ENCODE assay signal across 1 cellular context in the genomic region with DNA sequence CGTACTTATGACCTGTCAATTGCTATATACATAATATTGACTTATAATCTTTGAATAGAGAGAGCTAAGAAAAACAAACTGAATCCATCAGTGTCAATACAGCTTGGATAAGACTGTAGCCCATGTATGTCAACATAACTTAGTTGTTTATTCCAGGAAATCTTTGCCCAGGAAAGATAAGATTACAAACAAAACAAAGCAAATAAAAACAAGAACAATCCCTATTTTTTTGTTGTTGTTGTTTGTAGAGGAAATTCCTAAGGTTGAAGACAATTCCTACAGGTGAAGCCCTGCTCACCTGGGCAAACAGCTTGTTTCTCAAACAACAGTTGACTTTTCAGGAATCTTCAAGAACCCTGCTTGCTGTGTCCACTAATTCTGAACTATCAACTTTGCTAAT.
TF ChIP-seq lines count a peak whose summit lies in the region.

No MANE protein-coding gene starts in this region.

TF ChIP-seq in GM23338, 12 proteins besides CTCF, POLR2A, EP300 and RAD21 (continued from another document):
- TF ChIP-seq, protein P1, sequence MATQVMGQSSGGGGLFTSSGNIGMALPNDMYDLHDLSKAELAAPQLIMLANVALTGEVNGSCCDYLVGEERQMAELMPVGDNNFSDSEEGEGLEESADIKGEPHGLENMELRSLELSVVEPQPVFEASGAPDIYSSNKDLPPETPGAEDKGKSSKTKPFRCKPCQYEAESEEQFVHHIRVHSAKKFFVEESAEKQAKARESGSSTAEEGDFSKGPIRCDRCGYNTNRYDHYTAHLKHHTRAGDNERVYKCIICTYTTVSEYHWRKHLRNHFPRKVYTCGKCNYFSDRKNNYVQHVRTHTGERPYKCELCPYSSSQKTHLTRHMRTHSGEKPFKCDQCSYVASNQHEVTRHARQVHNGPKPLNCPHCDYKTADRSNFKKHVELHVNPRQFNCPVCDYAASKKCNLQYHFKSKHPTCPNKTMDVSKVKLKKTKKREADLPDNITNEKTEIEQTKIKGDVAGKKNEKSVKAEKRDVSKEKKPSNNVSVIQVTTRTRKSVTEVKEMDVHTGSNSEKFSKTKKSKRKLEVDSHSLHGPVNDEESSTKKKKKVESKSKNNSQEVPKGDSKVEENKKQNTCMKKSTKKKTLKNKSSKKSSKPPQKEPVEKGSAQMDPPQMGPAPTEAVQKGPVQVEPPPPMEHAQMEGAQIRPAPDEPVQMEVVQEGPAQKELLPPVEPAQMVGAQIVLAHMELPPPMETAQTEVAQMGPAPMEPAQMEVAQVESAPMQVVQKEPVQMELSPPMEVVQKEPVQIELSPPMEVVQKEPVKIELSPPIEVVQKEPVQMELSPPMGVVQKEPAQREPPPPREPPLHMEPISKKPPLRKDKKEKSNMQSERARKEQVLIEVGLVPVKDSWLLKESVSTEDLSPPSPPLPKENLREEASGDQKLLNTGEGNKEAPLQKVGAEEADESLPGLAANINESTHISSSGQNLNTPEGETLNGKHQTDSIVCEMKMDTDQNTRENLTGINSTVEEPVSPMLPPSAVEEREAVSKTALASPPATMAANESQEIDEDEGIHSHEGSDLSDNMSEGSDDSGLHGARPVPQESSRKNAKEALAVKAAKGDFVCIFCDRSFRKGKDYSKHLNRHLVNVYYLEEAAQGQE (IDR thresholded peaks at IDR 0.05; ENCODE audit: unreplicated experiment) = no peak
- TF ChIP-seq CREB1 (CRISPR knock-in tag; IDR thresholded peaks at IDR 0.05; ENCODE audit: low read depth) = no peak
- TF ChIP-seq, protein P2, sequence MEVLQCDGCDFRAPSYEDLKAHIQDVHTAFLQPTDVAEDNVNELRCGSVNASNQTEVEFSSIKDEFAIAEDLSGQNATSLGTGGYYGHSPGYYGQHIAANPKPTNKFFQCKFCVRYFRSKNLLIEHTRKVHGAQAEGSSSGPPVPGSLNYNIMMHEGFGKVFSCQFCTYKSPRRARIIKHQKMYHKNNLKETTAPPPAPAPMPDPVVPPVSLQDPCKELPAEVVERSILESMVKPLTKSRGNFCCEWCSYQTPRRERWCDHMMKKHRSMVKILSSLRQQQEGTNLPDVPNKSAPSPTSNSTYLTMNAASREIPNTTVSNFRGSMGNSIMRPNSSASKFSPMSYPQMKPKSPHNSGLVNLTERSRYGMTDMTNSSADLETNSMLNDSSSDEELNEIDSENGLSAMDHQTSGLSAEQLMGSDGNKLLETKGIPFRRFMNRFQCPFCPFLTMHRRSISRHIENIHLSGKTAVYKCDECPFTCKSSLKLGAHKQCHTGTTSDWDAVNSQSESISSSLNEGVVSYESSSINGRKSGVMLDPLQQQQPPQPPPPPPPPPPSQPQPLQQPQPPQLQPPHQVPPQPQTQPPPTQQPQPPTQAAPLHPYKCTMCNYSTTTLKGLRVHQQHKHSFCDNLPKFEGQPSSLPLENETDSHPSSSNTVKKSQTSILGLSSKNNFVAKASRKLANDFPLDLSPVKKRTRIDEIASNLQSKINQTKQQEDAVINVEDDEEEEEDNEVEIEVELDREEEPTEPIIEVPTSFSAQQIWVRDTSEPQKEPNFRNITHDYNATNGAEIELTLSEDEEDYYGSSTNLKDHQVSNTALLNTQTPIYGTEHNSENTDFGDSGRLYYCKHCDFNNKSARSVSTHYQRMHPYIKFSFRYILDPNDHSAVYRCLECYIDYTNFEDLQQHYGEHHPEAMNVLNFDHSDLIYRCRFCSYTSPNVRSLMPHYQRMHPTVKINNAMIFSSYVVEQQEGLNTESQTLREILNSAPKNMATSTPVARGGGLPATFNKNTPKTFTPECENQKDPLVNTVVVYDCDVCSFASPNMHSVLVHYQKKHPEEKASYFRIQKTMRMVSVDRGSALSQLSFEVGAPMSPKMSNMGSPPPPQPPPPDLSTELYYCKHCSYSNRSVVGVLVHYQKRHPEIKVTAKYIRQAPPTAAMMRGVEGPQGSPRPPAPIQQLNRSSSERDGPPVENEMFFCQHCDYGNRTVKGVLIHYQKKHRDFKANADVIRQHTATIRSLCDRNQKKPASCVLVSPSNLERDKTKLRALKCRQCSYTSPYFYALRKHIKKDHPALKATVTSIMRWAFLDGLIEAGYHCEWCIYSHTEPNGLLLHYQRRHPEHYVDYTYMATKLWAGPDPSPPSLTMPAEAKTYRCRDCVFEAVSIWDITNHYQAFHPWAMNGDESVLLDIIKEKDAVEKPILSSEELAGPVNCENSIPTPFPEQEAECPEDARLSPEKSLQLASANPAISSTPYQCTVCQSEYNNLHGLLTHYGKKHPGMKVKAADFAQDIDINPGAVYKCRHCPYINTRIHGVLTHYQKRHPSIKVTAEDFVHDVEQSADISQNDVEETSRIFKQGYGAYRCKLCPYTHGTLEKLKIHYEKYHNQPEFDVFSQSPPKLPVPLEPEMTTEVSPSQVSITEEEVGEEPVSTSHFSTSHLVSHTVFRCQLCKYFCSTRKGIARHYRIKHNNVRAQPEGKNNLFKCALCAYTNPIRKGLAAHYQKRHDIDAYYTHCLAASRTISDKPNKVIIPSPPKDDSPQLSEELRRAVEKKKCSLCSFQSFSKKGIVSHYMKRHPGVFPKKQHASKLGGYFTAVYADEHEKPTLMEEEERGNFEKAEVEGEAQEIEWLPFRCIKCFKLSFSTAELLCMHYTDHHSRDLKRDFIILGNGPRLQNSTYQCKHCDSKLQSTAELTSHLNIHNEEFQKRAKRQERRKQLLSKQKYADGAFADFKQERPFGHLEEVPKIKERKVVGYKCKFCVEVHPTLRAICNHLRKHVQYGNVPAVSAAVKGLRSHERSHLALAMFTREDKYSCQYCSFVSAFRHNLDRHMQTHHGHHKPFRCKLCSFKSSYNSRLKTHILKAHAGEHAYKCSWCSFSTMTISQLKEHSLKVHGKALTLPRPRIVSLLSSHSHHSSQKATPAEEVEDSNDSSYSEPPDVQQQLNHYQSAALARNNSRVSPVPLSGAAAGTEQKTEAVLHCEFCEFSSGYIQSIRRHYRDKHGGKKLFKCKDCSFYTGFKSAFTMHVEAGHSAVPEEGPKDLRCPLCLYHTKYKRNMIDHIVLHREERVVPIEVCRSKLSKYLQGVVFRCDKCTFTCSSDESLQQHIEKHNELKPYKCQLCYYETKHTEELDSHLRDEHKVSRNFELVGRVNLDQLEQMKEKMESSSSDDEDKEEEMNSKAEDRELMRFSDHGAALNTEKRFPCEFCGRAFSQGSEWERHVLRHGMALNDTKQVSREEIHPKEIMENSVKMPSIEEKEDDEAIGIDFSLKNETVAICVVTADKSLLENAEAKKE (CRISPR knock-in tag; IDR thresholded peaks at IDR 0.05) = no peak
